In genomic region chr6:116450769-116451740, GRCh38 we compare ENCODE assay signal across 8 cellular contexts. TPM values are rescaled to one million over a fixed set of nuclear protein-coding genes. Genes with fewer than 3 reads are reported as not detected.
DNase-seq lines count a peak whose midpoint lies in the region; ATAC-seq lines count a peak whose summit lies in the region.

No MANE protein-coding gene starts in this region.

- H3K4me3 Mint-ChIP-seq in activated CD4-positive, alpha-beta T cell treated with anti-CD3 and anti-CD28 coated beads, Interleukin-2, amount 10 ng/mL, durations not matched to agents 7 days and 5 days = no peak overlapping the region

- no peaks in the 10 kb centered on the region for H3K9me3 Mint-ChIP-seq in activated CD4-positive, alpha-beta T cell treated with anti-CD3 and anti-CD28 coated beads, Interleukin-2, amount 10 ng/mL, durations not matched to agents 7 days and 5 days

- ATAC-seq in GM18867 (IDR thresholded peaks at IDR 0.05; ENCODE audit: unreplicated experiment) (peak; percentile 88), HG02623 (IDR thresholded peaks at IDR 0.05; ENCODE audit: unreplicated experiment) (peak; percentile 83)

- peaks cover 22% of the 10 kb centered on the region for H3K4me1 Mint-ChIP-seq in activated CD4-positive, alpha-beta T cell treated with anti-CD3 and anti-CD28 coated beads, Interleukin-2, amount 10 ng/mL, durations not matched to agents 7 days and 5 days

- H3K27ac ChIP-seq in layer of hippocampus (ENCODE audit: low read depth, low read length) = peak overlapping the region; percentile 33

- H3K36me3 Mint-ChIP-seq in activated CD4-positive, alpha-beta T cell treated with anti-CD3 and anti-CD28 coated beads, Interleukin-2, amount 10 ng/mL, durations not matched to agents 7 days and 5 days (ENCODE audit: low read depth) = no peaks in the 10 kb centered on the region

- DNase-seq in NAMALWA (ENCODE audit: low spot score) (peak; percentile 49), C1 segment of cervical spinal cord (lab: John Stamatoyannopoulos, UW) (no peak), globus pallidus (ENCODE audit: low spot score) (no peak)
- DNase-seq in activated effector memory CD4-positive, alpha-beta T cell treated with Interleukin-2 at 50 U/mL for 16 hours = no peak
- DNase-seq in activated CD4-positive, alpha-beta T cell treated with anti-CD3 and anti-CD28 coated beads, Interleukin-2, amount 10 ng/mL, durations not matched to agents 7 days and 5 days = no peak

- CTCF ChIA-PET in activated CD4-positive, alpha-beta T cell treated with anti-CD3 and anti-CD28 coated beads, Interleukin-2, amount 10 ng/mL, durations not matched to agents 7 days and 5 days (lab: Charles Lee) = interaction anchor here (0.6 to 0.9 kb wide), 2 partner anchors 12 to 231 kb away, joined by 3 read pairs; no protein-coding TSS in a partner anchor

- H3K27ac Mint-ChIP-seq in activated CD4-positive, alpha-beta T cell treated with anti-CD3 and anti-CD28 coated beads, Interleukin-2, amount 10 ng/mL, durations not matched to agents 7 days and 5 days = no peak overlapping the region

- H3K27me3 Mint-ChIP-seq in activated CD4-positive, alpha-beta T cell treated with anti-CD3 and anti-CD28 coated beads, Interleukin-2, amount 10 ng/mL, durations not matched to agents 7 days and 5 days = peaks cover 28% of the 10 kb centered on the region

- POLR2A ChIA-PET in activated CD4-positive, alpha-beta T cell treated with anti-CD3 and anti-CD28 coated beads, Interleukin-2, amount 10 ng/mL, durations not matched to agents 7 days and 5 days (lab: Charles Lee) = interaction anchor here (0.7 kb wide), 1 partner anchor 97 kb away, joined by 3 read pairs; no protein-coding TSS in a partner anchor

- H3K27me3 ChIP-seq in layer of hippocampus (ENCODE audit: control insufficient read depth, insufficient read depth, low read length) = no peaks in the 10 kb centered on the region

RNA-seq across cellular contexts. Expression of gene CALHM6, which starts 10.1 kb away (rescaled TPM):
- total RNA-seq in activated CD4-positive, alpha-beta T cell treated with anti-CD3 and anti-CD28 coated beads, Interleukin-2, amount 10 ng/mL, durations not matched to agents 7 days and 5 days = 10 to 100 TPM in 1 of 2 experiments, 1 to 10 TPM in 1; 7.7 to 10.3 TPM
